ENCODE assay signal across 7 cellular contexts in genomic region chr10:104824378-104825006, GRCh38.
DNase-seq lines count a peak whose midpoint lies in the region; ATAC-seq, FAIRE-seq and TF ChIP-seq lines count a peak whose summit lies in the region.

No MANE protein-coding gene starts in this region.

- H3K27me3 ChIP-seq in K562 (ENCODE audit: control insufficient read depth in 2 of 2, insufficient read depth in 2 of 2, low read length in 2 of 2), result no peaks in the 10 kb centered on the region
- H3K27me3 ChIP-seq in pancreas, result no peaks in the 10 kb centered on the region

- H3K4me2 ChIP-seq in K562 (ENCODE audit: insufficient read depth, low read length), result no peak overlapping the region

- WGBS in K562 (ENCODE audit: insufficient coverage, low coverage, missing lambda C conversion rate), result 7% methylated on average over 6 of the region's 6 CpGs
- 34 to 35% methylated on average over 6 of the region's 6 CpGs for WGBS in pancreas, 2 donors

- intact Hi-C loops in K562 (cut with micrococcal nuclease) (no loop called here), pancreas (cut with DNase I) (no loop called here)

- DNase-seq in LoVo (ENCODE audit: low spot score), result peak; percentile 47
- peak in 3 of 4 experiments; percentile 1 to 4 (median 4) for DNase-seq in K562 (ENCODE audit: extremely low read depth in 1 of 4, low spot score in 3 of 4)
- peak in 2 of 6 donors; percentile 15 to 17 for DNase-seq in pancreas
- no peak for DNase-seq in GDM1 (lab: John Stamatoyannopoulos, UW)
- DNase-seq in H4 (ENCODE audit: low spot score), result no peak
- DNase-seq in NCI-H1436 treated with DMSO at 0.1 percent for 48 hours (lab: John Stamatoyannopoulos, UW), result no peak

- CTCF ChIA-PET in K562 (lab: Yijun Ruan, JAX; ENCODE audit: low intra/inter-chr PET ratio), result no interaction called here

- H3K4me1 ChIP-seq in K562 (replicated peaks in 1 of 2; ENCODE audit: control insufficient read depth in 2 of 2, insufficient read depth in 2 of 2, low read length in 2 of 2) (no peaks in the 10 kb centered on the region), pancreas (no peaks in the 10 kb centered on the region)

- no peaks in the 10 kb centered on the region for H3K79me2 ChIP-seq in K562 (ENCODE audit: control insufficient read depth, insufficient read depth, low read length)

- H3K9ac ChIP-seq in K562 (ENCODE audit: insufficient read depth in 1 of 2, low read depth in 2 of 2, low read length in 2 of 2), result no peak overlapping the region

- in situ Hi-C loops in K562 (cut with MboI), result no loop called here

- no peaks in the 10 kb centered on the region for H3K36me3 ChIP-seq in K562 (ENCODE audit: control insufficient read depth, insufficient read depth, low read length)
- no peaks in the 10 kb centered on the region for H3K36me3 ChIP-seq in pancreas

- H4K20me1 ChIP-seq in K562 (replicated peaks; ENCODE audit: control insufficient read depth, insufficient read depth, low read length), result no peaks in the 10 kb centered on the region

- POLR2A ChIA-PET in K562 (lab: Yijun Ruan, JAX), result no interaction called here

- H3K27ac ChIP-seq in K562 (ENCODE audit: extremely low read depth, low read depth, low read length) (no peak overlapping the region), pancreas (no peak overlapping the region)

- TF ChIP-seq CTCF in K562 (IDR thresholded peaks at IDR 0.05 in 2 of 3, conservative IDR thresholded peaks at IDR 0.05 in 1 of 3; ENCODE audit: insufficient read depth in 2 of 3, low read depth in 1 of 3, low read length in 3 of 3), result no peak
- TF ChIP-seq CTCF in pancreas (IDR thresholded peaks at IDR 0.05), result no peak

- no peaks in the 10 kb centered on the region for H3K9me1 ChIP-seq in K562 (ENCODE audit: control insufficient read depth, insufficient read depth, low read length)

- H2AFZ ChIP-seq in K562 (ENCODE audit: low read depth, low read length), result no peak overlapping the region

- H3K4me3 ChIP-seq in K562, result no peak overlapping the region
- H3K4me3 ChIP-seq in pancreas, result no peak overlapping the region

- no peak for TF ChIP-seq POLR2A in K562 (conservative IDR thresholded peaks at IDR 0.05)

- TF ChIP-seq EP300 in K562 (IDR thresholded peaks at IDR 0.05; ENCODE audit: low read length), result no peak

- FAIRE-seq in K562 (lab: Jason Lieb, UNC) (no peak), pancreas (lab: Jason Lieb, UNC) (no peak)

- no peak for TF ChIP-seq RAD21 in K562 (CRISPR knock-in tag; conservative IDR thresholded peaks at IDR 0.05 in 1 of 2, IDR thresholded peaks at IDR 0.05 in 1 of 2)

- BruUV-seq in K562 (replicated peaks; lab: Mats Ljungman, UMichigan), result no TSS peak

- no peaks in the 10 kb centered on the region for H3K9me3 ChIP-seq in K562 (replicated peaks; ENCODE audit: control insufficient read depth, insufficient read depth, low read depth, low read length)
- no peaks in the 10 kb centered on the region for H3K9me3 ChIP-seq in pancreas

- peak; percentile 64 for ATAC-seq in GM18861 (IDR thresholded peaks at IDR 0.05; ENCODE audit: unreplicated experiment)
- no peak for ATAC-seq in K562
- ATAC-seq in pancreas, result peak in 3 of 4 donors; percentile 34 to 80 (median 65)

TF ChIP-seq in K562, 482 proteins besides CTCF, POLR2A, EP300 and RAD21 (continues in another document):
- no peak for TF ChIP-seq BMI1 (IDR thresholded peaks at IDR 0.05; ENCODE audit: low read length)
- peak; percentile 95 for TF ChIP-seq PRMT5 (CRISPR knock-in tag; IDR thresholded peaks at IDR 0.05)
- TF ChIP-seq ZNF655 (CRISPR knock-in tag; IDR thresholded peaks at IDR 0.05), result no peak
- TF ChIP-seq TOE1 (IDR thresholded peaks at IDR 0.05; ENCODE audit: borderline replicate concordance), result no peak
- no peak for TF ChIP-seq TOE1 (CRISPR knock-in tag; IDR thresholded peaks at IDR 0.05; ENCODE audit: borderline replicate concordance, low read depth)
- TF ChIP-seq KLF16 (IDR thresholded peaks at IDR 0.05), result no peak
- no peak for TF ChIP-seq SAP30 (IDR thresholded peaks at IDR 0.05; ENCODE audit: borderline replicate concordance, insufficient read depth, low read depth, low read length, poor library complexity, severe bottlenecking)
- no peak for TF ChIP-seq SMARCA5 (IDR thresholded peaks at IDR 0.05)
- no peak for TF ChIP-seq XRCC5 (IDR thresholded peaks at IDR 0.05; ENCODE audit: low read depth, low read length)
- no peak for TF ChIP-seq ZNF561 (CRISPR knock-in tag; conservative IDR thresholded peaks at IDR 0.05)
- no peak for TF ChIP-seq SMAD2 (IDR thresholded peaks at IDR 0.05; ENCODE audit: low read depth, low read length)
- TF ChIP-seq HEY1 (CRISPR knock-in tag; IDR thresholded peaks at IDR 0.05; ENCODE audit: borderline replicate concordance), result no peak
- TF ChIP-seq USF2 (CRISPR knock-in tag; IDR thresholded peaks at IDR 0.05), result peak; percentile 18; the same call in 1 of the 2 replicates
- TF ChIP-seq DPF2 (IDR thresholded peaks at IDR 0.05), result no peak
- TF ChIP-seq SLC30A9 (CRISPR knock-in tag; IDR thresholded peaks at IDR 0.05), result no peak
- TF ChIP-seq ILF3 (IDR thresholded peaks at IDR 0.05; ENCODE audit: borderline replicate concordance), result no peak
- TF ChIP-seq NR0B1 (IDR thresholded peaks at IDR 0.05; ENCODE audit: partially characterized antibody), result no peak
- peak in 1 of 2 experiments; percentile 81 for TF ChIP-seq AFF1 (IDR thresholded peaks at IDR 0.05; ENCODE audit: low read depth in 1 of 2, partially characterized antibody in 2 of 2)
- peak; percentile 71 for TF ChIP-seq NCOA6 (IDR thresholded peaks at IDR 0.05)
- TF ChIP-seq RNF2 (IDR thresholded peaks at IDR 0.05), result no peak

Comparison
In these comparisons a context has a peak if more than half of its experiments do, and no peak if none do; other contexts are left out.
1. DNase-seq: peak in LoVo (single experiment) and K562 (3 of 4); none in GDM1 (single experiment), H4 (single experiment) and NCI-H1436 treated with DMSO at 0.1 percent for 48 hours (single experiment).